In genomic region chr1:1406821-1407100, GRCh38 we compare ENCODE assay signal across 8 cellular contexts. TPM values are rescaled to one million over a fixed set of nuclear protein-coding genes. Genes with fewer than 3 reads are reported as not detected.
A peak's percentile ranks its signal among the peaks of the same experiment; 100 is the strongest.
DNase-seq lines count a peak whose midpoint lies in the region; ATAC-seq and TF ChIP-seq lines count a peak whose summit lies in the region.

No MANE protein-coding gene starts in this region.

- intact Hi-C loops in tibial artery (cut with DNase I; ENCODE audit: low total_unique reads), result no loop called here

- peak overlapping the region; percentile 71 for H3K18ac ChIP-seq in H9 (ENCODE audit: insufficient read length, low read depth, low read length)

- H3K56ac ChIP-seq in H9 (ENCODE audit: insufficient read length, low read depth, low read length), result no peak overlapping the region

- H3K27ac ChIP-seq in 22Rv1 (peak overlapping the region; percentile 78), H9 (ENCODE audit: insufficient read length, low read depth, low read length) (no peak overlapping the region), layer of hippocampus (ENCODE audit: low read depth, low read length) (peak overlapping the region; percentile 54), tibial artery (peak overlapping the region; percentile 81 to 91)

- no peak for ATAC-seq in HG03457 (IDR thresholded peaks at IDR 0.05; ENCODE audit: unreplicated experiment)

- H4K5ac ChIP-seq in H9 (ENCODE audit: insufficient read length, low read depth, low read length), result no peak overlapping the region

- H3K9me3 Mint-ChIP-seq in H9, result peaks cover 3 to 4% of the 10 kb centered on the region in 2 experiments; a peak in 3 of 5 replicates
- no peaks in the 10 kb centered on the region for H3K9me3 Mint-ChIP-seq in activated naive CD8-positive, alpha-beta T cell treated with anti-CD3 and anti-CD28 coated beads for 36 hours

- H3K4me3 ChIP-seq in tibial artery, result peak overlapping the region; percentile 84 to 98

- H3K79me1 ChIP-seq in H9 (ENCODE audit: insufficient read depth, low read depth, low read length, poor library complexity, severe bottlenecking), result peaks cover 2% of the 10 kb centered on the region

- H3K4me3 Mint-ChIP-seq in H9, result peak overlapping the region; percentile 92 to 95
- peak overlapping the region; percentile 95 for H3K4me3 Mint-ChIP-seq in activated naive CD8-positive, alpha-beta T cell treated with anti-CD3 and anti-CD28 coated beads for 36 hours

- peaks cover 11% of the 10 kb centered on the region for H3K23me2 ChIP-seq in H9 (ENCODE audit: insufficient read length, low read depth, low read length, poor library complexity, severe bottlenecking)

- H3K27me3 Mint-ChIP-seq in H9 (ENCODE audit: low read depth), result peaks cover 4% of the 10 kb centered on the region
- no peaks in the 10 kb centered on the region for H3K27me3 Mint-ChIP-seq in activated naive CD8-positive, alpha-beta T cell treated with anti-CD3 and anti-CD28 coated beads for 36 hours

- H3K27ac Mint-ChIP-seq in H9, result peak overlapping the region in 2 of 3 experiments; percentile 76 to 93; a peak in 4 of 7 replicates
- peak overlapping the region; percentile 92 for H3K27ac Mint-ChIP-seq in activated naive CD8-positive, alpha-beta T cell treated with anti-CD3 and anti-CD28 coated beads for 36 hours

- H3K4me1 ChIP-seq in H9 (ENCODE audit: insufficient read depth, low read length) (peaks cover 3% of the 10 kb centered on the region; the same call in 1 of the 2 replicates), tibial artery (peaks cover 0 to 39% (median 29%) of the 10 kb centered on the region in 4 donors)

- TF ChIP-seq CTCF in 22Rv1 (IDR thresholded peaks at IDR 0.05), result no peak
- TF ChIP-seq CTCF in H9 (conservative IDR thresholded peaks at IDR 0.05), result no peak
- no peak for TF ChIP-seq CTCF in tibial artery (IDR thresholded peaks at IDR 0.05)

- H3K4me1 Mint-ChIP-seq in H9, result peaks cover 32 to 51% of the 10 kb centered on the region in 2 experiments
- peaks cover 40% of the 10 kb centered on the region for H3K4me1 Mint-ChIP-seq in activated naive CD8-positive, alpha-beta T cell treated with anti-CD3 and anti-CD28 coated beads for 36 hours

- H4K8ac ChIP-seq in H9 (replicated peaks; ENCODE audit: insufficient read length, low read depth, low read length), result no peak overlapping the region

- peaks cover 33 to 40% (median 37%) of the 10 kb centered on the region in 3 donors for H3K36me3 ChIP-seq in tibial artery

- no peak overlapping the region for H3K4ac ChIP-seq in H9 (ENCODE audit: low read depth, low read length)

- no peaks in the 10 kb centered on the region for H4K20me1 ChIP-seq in H9 (ENCODE audit: control insufficient read depth, insufficient read depth, insufficient read length)

- no peak overlapping the region for H2BK12ac ChIP-seq in H9 (ENCODE audit: insufficient read length, low read depth, low read length)

- H3K9me3 ChIP-seq in H9 (ENCODE audit: control insufficient read depth, low read depth, low read length), result no peaks in the 10 kb centered on the region
- no peaks in the 10 kb centered on the region for H3K9me3 ChIP-seq in tibial artery

- H3K23ac ChIP-seq in H9 (ENCODE audit: insufficient read length, low read depth, low read length), result no peak overlapping the region

- peak overlapping the region; percentile 71 for H3K14ac ChIP-seq in H9 (ENCODE audit: insufficient read depth, low read length)

- no peak overlapping the region for H3T11ph ChIP-seq in H9 (ENCODE audit: low read length)

- H2AK5ac ChIP-seq in H9 (ENCODE audit: insufficient read length, low read length), result no peak overlapping the region

- peak overlapping the region; percentile 72 for H3K9ac ChIP-seq in H9 (ENCODE audit: extremely low read depth, insufficient read length, low read length)

- H3K79me2 ChIP-seq in H9 (ENCODE audit: insufficient read depth, low read length), result peaks cover 10% of the 10 kb centered on the region; the same call in 1 of the 2 replicates

- no peak overlapping the region for H4K91ac ChIP-seq in H9 (ENCODE audit: insufficient read length, low read depth, low read length)

- no peak overlapping the region for H2BK5ac ChIP-seq in H9 (ENCODE audit: insufficient read length, low read length)

- H2BK20ac ChIP-seq in H9 (ENCODE audit: low read depth, low read length, poor library complexity, severe bottlenecking), result no peak overlapping the region

- no CpG with 5 or more reads among the region's 30 CpGs for WGBS in H9 (ENCODE audit: extremely low coverage, insufficient read length, low lambda C conversion rate)

- DNase-seq in H9, result no peak
- DNase-seq in activated naive CD8-positive, alpha-beta T cell treated with anti-CD3 and anti-CD28 coated beads for 36 hours, result no peak
- DNase-seq in tibial artery, result no peak
- no peak for DNase-seq in NCI-H774 (lab: John Stamatoyannopoulos, UW)
- no peak for DNase-seq in NCI-H524 treated with DMSO at 0.1 percent for 48 hours (lab: John Stamatoyannopoulos, UW)

- H3K36me3 Mint-ChIP-seq in H9 (ENCODE audit: insufficient read depth in 1 of 3, low read depth in 3 of 3), result peaks cover 40 to 72% (median 57%) of the 10 kb centered on the region in 3 experiments
- H3K36me3 Mint-ChIP-seq in activated naive CD8-positive, alpha-beta T cell treated with anti-CD3 and anti-CD28 coated beads for 36 hours, result peaks cover 56% of the 10 kb centered on the region

- no peak overlapping the region for H2AFZ ChIP-seq in H9 (ENCODE audit: low read length)

- H2BK15ac ChIP-seq in H9 (ENCODE audit: low read depth, low read length), result no peak overlapping the region

- no peak overlapping the region for H2BK120ac ChIP-seq in H9 (ENCODE audit: low read depth, low read length, poor library complexity, severe bottlenecking)

- H3K4me2 ChIP-seq in H9 (ENCODE audit: insufficient read depth, insufficient read length, low read length), result peak overlapping the region; percentile 59

- H3K27me3 ChIP-seq in H9 (ENCODE audit: insufficient read depth, low read length) (no peaks in the 10 kb centered on the region), layer of hippocampus (ENCODE audit: control insufficient read depth, insufficient read depth, low read length) (no peaks in the 10 kb centered on the region), tibial artery (no peaks in the 10 kb centered on the region)

RNA-seq across cellular contexts. Expression of gene MRPL20, which starts 0.3 kb away (rescaled TPM):
- total RNA-seq in H9 (2021), result 156 and 162 TPM in 2 replicates
- total RNA-seq in activated naive CD8-positive, alpha-beta T cell treated with anti-CD3 and anti-CD28 coated beads for 36 hours, result 100 to 1,000 TPM; 181 to 182 TPM

RNA-seq across cellular contexts. Expression of gene CCNL2, which starts 7.6 kb away (rescaled TPM):
- total RNA-seq in H9 (2021), result 160 and 173 TPM in 2 replicates
- total RNA-seq in activated naive CD8-positive, alpha-beta T cell treated with anti-CD3 and anti-CD28 coated beads for 36 hours, result 10 to 100 TPM; 91.6 to 92.2 TPM

RNA-seq across cellular contexts. Expression of gene ANKRD65, which starts 14.3 kb away (rescaled TPM):
- 3.1 and 3.2 TPM in 2 replicates for total RNA-seq in H9 (2021)
- total RNA-seq in activated naive CD8-positive, alpha-beta T cell treated with anti-CD3 and anti-CD28 coated beads for 36 hours, result not detected

RNA-seq across cellular contexts. Expression of gene VWA1, which starts 28.7 kb away (rescaled TPM):
- total RNA-seq in H9 (2021), result 55.6 and 57.1 TPM in 2 replicates
- total RNA-seq in activated naive CD8-positive, alpha-beta T cell treated with anti-CD3 and anti-CD28 coated beads for 36 hours, result under 1 TPM; 0.25 to 0.44 TPM

RNA-seq across cellular contexts. Expression of gene AURKAIP1, which starts 31.8 kb away (rescaled TPM):
- 196 and 209 TPM in 2 replicates for total RNA-seq in H9 (2021)
- 100 to 1,000 TPM; 143 to 144 TPM for total RNA-seq in activated naive CD8-positive, alpha-beta T cell treated with anti-CD3 and anti-CD28 coated beads for 36 hours
